1 cellular context compared by ENCODE assay signal in the genomic region with DNA sequence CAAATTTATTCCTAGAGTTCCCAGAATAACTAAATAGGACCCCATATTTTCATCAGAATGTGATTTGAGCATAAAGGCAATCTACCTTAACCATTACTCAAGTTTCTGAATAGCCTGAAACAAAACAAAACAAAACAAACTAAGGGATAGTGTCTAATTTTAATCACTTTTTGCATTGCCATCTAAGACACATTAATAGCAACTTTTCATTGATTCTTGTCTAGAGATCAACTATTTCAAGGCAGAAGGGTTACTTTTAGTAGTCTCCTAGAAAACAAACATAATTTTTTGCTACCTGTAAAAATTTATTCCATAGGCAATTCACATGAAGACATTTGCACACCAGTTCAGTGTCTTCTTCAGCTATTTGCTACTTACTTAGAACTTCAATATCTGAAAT.
TF ChIP-seq lines count a peak whose summit lies in the region.

No MANE protein-coding gene starts in this region.

TF ChIP-seq in GM12878, 131 proteins besides CTCF, POLR2A, EP300 and RAD21 (continued from another document):
- TF ChIP-seq, protein P1, sequence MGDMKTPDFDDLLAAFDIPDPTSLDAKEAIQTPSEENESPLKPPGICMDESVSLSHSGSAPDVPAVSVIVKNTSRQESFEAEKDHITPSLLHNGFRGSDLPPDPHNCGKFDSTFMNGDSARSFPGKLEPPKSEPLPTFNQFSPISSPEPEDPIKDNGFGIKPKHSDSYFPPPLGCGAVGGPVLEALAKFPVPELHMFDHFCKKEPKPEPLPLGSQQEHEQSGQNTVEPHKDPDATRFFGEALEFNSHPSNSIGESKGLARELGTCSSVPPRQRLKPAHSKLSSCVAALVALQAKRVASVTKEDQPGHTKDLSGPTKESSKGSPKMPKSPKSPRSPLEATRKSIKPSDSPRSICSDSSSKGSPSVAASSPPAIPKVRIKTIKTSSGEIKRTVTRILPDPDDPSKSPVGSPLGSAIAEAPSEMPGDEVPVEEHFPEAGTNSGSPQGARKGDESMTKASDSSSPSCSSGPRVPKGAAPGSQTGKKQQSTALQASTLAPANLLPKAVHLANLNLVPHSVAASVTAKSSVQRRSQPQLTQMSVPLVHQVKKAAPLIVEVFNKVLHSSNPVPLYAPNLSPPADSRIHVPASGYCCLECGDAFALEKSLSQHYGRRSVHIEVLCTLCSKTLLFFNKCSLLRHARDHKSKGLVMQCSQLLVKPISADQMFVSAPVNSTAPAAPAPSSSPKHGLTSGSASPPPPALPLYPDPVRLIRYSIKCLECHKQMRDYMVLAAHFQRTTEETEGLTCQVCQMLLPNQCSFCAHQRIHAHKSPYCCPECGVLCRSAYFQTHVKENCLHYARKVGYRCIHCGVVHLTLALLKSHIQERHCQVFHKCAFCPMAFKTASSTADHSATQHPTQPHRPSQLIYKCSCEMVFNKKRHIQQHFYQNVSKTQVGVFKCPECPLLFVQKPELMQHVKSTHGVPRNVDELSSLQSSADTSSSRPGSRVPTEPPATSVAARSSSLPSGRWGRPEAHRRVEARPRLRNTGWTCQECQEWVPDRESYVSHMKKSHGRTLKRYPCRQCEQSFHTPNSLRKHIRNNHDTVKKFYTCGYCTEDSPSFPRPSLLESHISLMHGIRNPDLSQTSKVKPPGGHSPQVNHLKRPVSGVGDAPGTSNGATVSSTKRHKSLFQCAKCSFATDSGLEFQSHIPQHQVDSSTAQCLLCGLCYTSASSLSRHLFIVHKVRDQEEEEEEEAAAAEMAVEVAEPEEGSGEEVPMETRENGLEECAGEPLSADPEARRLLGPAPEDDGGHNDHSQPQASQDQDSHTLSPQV (IDR thresholded peaks at IDR 0.05) = no peak
- TF ChIP-seq CEBPB (IDR thresholded peaks at IDR 0.05; ENCODE audit: borderline replicate concordance in 1 of 2, low read depth in 2 of 2, low read length in 2 of 2) = no peak
